In the genomic region with DNA sequence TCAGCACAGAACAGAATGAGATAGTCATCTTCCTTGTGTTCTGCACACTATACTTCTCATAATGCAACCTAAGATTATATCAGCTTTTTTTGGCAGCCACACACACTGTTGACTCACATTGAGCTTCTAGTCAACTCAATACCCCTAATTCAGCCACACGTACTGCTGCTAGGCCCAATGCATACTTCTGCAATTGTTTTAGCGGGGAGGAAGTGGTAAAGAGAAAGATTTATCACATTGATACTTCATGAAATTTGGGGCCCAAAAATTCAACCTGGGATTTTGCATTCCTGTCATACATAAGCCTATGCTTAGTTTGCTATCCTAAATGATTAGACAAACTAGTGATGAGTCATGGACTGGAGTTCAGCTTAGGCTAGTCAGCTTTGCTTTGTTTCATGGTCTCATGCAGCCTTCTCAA, we compare ENCODE assay signal across 10 cellular contexts. TPM values are rescaled to one million over a fixed set of nuclear protein-coding genes. Genes with fewer than 3 reads are reported as not detected.
DNase-seq lines count a peak whose midpoint lies in the region; ATAC-seq and TF ChIP-seq lines count a peak whose summit lies in the region.
"Had no signal": no experiment of that assay in that cellular context is flagged by ENCODE, and none has a peak within 500 bp of the region (broad histone marks: within the 10 kb centered on the region; RNA-seq: fewer than 3 reads in every experiment).

No MANE protein-coding gene starts in this region.

- no peak for DNase-seq in natural killer cell treated with Interleukin-12 subunit alpha and Interleukin-12 subunit beta and Interleukin-15 and Interleukin-18, amount 100 ng/mL, for 72 hours (ENCODE audit: low spot score)
- DNase-seq in natural killer cell (no peak), RKO (ENCODE audit: low spot score) (peak; percentile 32), inferior parietal cortex (ENCODE audit: extremely low spot score) (no peak), aorta (no peak)
- DNase-seq in effector memory CD8-positive, alpha-beta T cell, result no peak
- no peak for DNase-seq in stimulated activated naive CD8-positive, alpha-beta T cell treated with anti-CD3 and anti-CD28 coated beads, Interleukin-15, Interleukin-2, amounts not matched to agents 100 U/mL and 50 U/mL, for 24 hours
- DNase-seq: COR-L47 had no signal

- H3K9me3 ChIP-seq in aorta (ENCODE audit: control insufficient read depth, low read length), result no peaks in the 10 kb centered on the region

- H3K4me1 Mint-ChIP-seq in natural killer cell treated with Interleukin-12 subunit alpha and Interleukin-12 subunit beta and Interleukin-15 and Interleukin-18, amount 100 ng/mL, for 72 hours (ENCODE audit: low read depth in 2 of 2), result peaks cover 27 to 32% of the 10 kb centered on the region in 2 donors
- H3K4me1 Mint-ChIP-seq in natural killer cell, result no peaks in the 10 kb centered on the region
- H3K4me1 Mint-ChIP-seq in effector memory CD8-positive, alpha-beta T cell (ENCODE audit: low read depth in 2 of 2), result peaks cover 9 to 11% of the 10 kb centered on the region in 2 donors

- H3K27ac ChIP-seq in aorta (ENCODE audit: low read depth in 1 of 2, low read length in 2 of 2), result no peak overlapping the region
- H3K27ac ChIP-seq: skin epidermis had no signal

- 88 to 90% methylated on average over 2 of the region's 2 CpGs for WGBS in aorta, 2 donors

- H3K27me3 Mint-ChIP-seq in natural killer cell treated with Interleukin-12 subunit alpha and Interleukin-12 subunit beta and Interleukin-15 and Interleukin-18, amount 100 ng/mL, for 72 hours, result peaks cover 5 to 9% of the 10 kb centered on the region in 2 donors
- peaks cover 7 to 11% of the 10 kb centered on the region in 2 donors for H3K27me3 Mint-ChIP-seq in natural killer cell (ENCODE audit: low read depth in 2 of 2)
- no peaks in the 10 kb centered on the region for H3K27me3 Mint-ChIP-seq in effector memory CD8-positive, alpha-beta T cell

- peak overlapping the region; percentile 67 for H3K4me3 Mint-ChIP-seq in natural killer cell treated with Interleukin-12 subunit alpha and Interleukin-12 subunit beta and Interleukin-15 and Interleukin-18, amount 100 ng/mL, for 72 hours
- H3K4me3 Mint-ChIP-seq in natural killer cell, result no peak overlapping the region
- H3K4me3 Mint-ChIP-seq in effector memory CD8-positive, alpha-beta T cell, result no peak overlapping the region

- no peaks in the 10 kb centered on the region for H3K36me3 Mint-ChIP-seq in natural killer cell treated with Interleukin-12 subunit alpha and Interleukin-12 subunit beta and Interleukin-15 and Interleukin-18, amount 100 ng/mL, for 72 hours
- no peaks in the 10 kb centered on the region for H3K36me3 Mint-ChIP-seq in natural killer cell
- no peaks in the 10 kb centered on the region for H3K36me3 Mint-ChIP-seq in effector memory CD8-positive, alpha-beta T cell (ENCODE audit: insufficient read depth)

- TF ChIP-seq CTCF in natural killer cell (IDR thresholded peaks at IDR 0.05), result no peak

- intact Hi-C loops in natural killer cell (cut with micrococcal nuclease) (no loop called here), aorta (cut with DNase I) (no loop called here)

- H3K27me3 ChIP-seq in aorta (ENCODE audit: control insufficient read depth in 1 of 2, insufficient read depth in 2 of 2, low read length in 1 of 2), result no peaks in the 10 kb centered on the region

- H3K4me1 ChIP-seq in aorta (ENCODE audit: control insufficient read depth in 1 of 2, insufficient read depth in 2 of 2, low read length in 2 of 2), result no peaks in the 10 kb centered on the region

- H3K36me3 ChIP-seq in aorta (ENCODE audit: control insufficient read depth in 1 of 2, insufficient read depth in 2 of 2, low read length in 1 of 2), result no peaks in the 10 kb centered on the region

- H3K27ac Mint-ChIP-seq in natural killer cell treated with Interleukin-12 subunit alpha and Interleukin-12 subunit beta and Interleukin-15 and Interleukin-18, amount 100 ng/mL, for 72 hours, result peak overlapping the region; percentile 67 to 75
- H3K27ac Mint-ChIP-seq in natural killer cell, result no peak overlapping the region
- H3K27ac Mint-ChIP-seq in effector memory CD8-positive, alpha-beta T cell, result peak overlapping the region; percentile 16 to 59

- ATAC-seq in natural killer cell treated with Interleukin-12 subunit alpha and Interleukin-12 subunit beta and Interleukin-15 and Interleukin-18, amount 100 ng/mL, for 72 hours, result peak; percentile 92 to 99
- ATAC-seq in natural killer cell, result no peak
- peak; percentile 32 for ATAC-seq in effector memory CD8-positive, alpha-beta T cell (replicated peaks)
- peak; percentile 97 for ATAC-seq in stimulated activated naive CD8-positive, alpha-beta T cell treated with anti-CD3 and anti-CD28 coated beads, Interleukin-15, Interleukin-2, amounts not matched to agents 100 U/mL and 50 U/mL, for 24 hours
- ATAC-seq in GM18498 (IDR thresholded peaks at IDR 0.05; ENCODE audit: unreplicated experiment), result no peak
- ATAC-seq in aorta (ENCODE audit: low FRiP score), result no peak

- H3K9me3 Mint-ChIP-seq in natural killer cell treated with Interleukin-12 subunit alpha and Interleukin-12 subunit beta and Interleukin-15 and Interleukin-18, amount 100 ng/mL, for 72 hours, result no peaks in the 10 kb centered on the region
- H3K9me3 Mint-ChIP-seq in natural killer cell, result no peaks in the 10 kb centered on the region
- H3K9me3 Mint-ChIP-seq in effector memory CD8-positive, alpha-beta T cell, result no peaks in the 10 kb centered on the region

- no peak overlapping the region for H3K4me3 ChIP-seq in aorta (ENCODE audit: low read length in 2 of 2)
- H3K4me3 ChIP-seq: skin epidermis had no signal

RNA-seq across cellular contexts. Expression of gene UPB1, which starts 8.6 kb away (rescaled TPM):
- 1 to 10 TPM in 1 of 2 donors, under 1 TPM in 1; 0.84 to 1.9 TPM for total RNA-seq in natural killer cell treated with Interleukin-12 subunit alpha and Interleukin-12 subunit beta and Interleukin-15 and Interleukin-18, amount 100 ng/mL, for 72 hours
- 1 to 10 TPM in 1 of 3 donors, under 1 TPM in 2; 0.33 to 1.6 (median 0.50) TPM for total RNA-seq in natural killer cell
- total RNA-seq in aorta, result 1 to 10 TPM; 1.2 to 1.6 TPM
- under 1 TPM; 0.38 to 0.72 TPM for polyA plus RNA-seq in aorta

RNA-seq across cellular contexts. Expression of gene ADORA2A, which starts 59.1 kb away (rescaled TPM):
- total RNA-seq in natural killer cell treated with Interleukin-12 subunit alpha and Interleukin-12 subunit beta and Interleukin-15 and Interleukin-18, amount 100 ng/mL, for 72 hours, result 10 to 100 TPM; 29.0 to 81.6 TPM
- total RNA-seq in natural killer cell, result 10 to 100 TPM; 11.0 to 15.0 (median 11.7) TPM
- 1 to 10 TPM; 4.5 to 5.1 TPM for total RNA-seq in aorta
- polyA plus RNA-seq in aorta, result 1 to 10 TPM; 2.5 to 4.8 TPM

Comparison
In these comparisons a context has a peak if more than half of its experiments do, and no peak if none do; other contexts are left out.
1. ATAC-seq: peak in natural killer cell treated with Interleukin-12 subunit alpha and Interleukin-12 subunit beta and Interleukin-15 and Interleukin-18, amount 100 ng/mL, for 72 hours (2 of 2), effector memory CD8-positive, alpha-beta T cell (single experiment) and stimulated activated naive CD8-positive, alpha-beta T cell treated with anti-CD3 and anti-CD28 coated beads, Interleukin-15, Interleukin-2, amounts not matched to agents 100 U/mL and 50 U/mL, for 24 hours (single experiment); none in natural killer cell (0 of 3), GM18498 (single experiment) and aorta (single experiment).
2. H3K27ac Mint-ChIP-seq: peak in natural killer cell treated with Interleukin-12 subunit alpha and Interleukin-12 subunit beta and Interleukin-15 and Interleukin-18, amount 100 ng/mL, for 72 hours (2 of 2) and effector memory CD8-positive, alpha-beta T cell (2 of 2); none in natural killer cell (0 of 2).